In genomic region chr17:65561394-65562205, GRCh38 we compare ENCODE assay signal across 1 cellular context.
TF ChIP-seq lines count a peak whose summit lies in the region.

TSS of gene AXIN2 (minus strand) at chr17:65561648. CDS start at chr17:65558620, 3,028 bp downstream.

TF ChIP-seq in HEK293, 187 proteins besides CTCF, POLR2A, EP300 and RAD21 (continued from another document and continues in another):
- peak; percentile 65 for TF ChIP-seq ZBTB11 (tag by site-specific recombination; conservative IDR thresholded peaks at IDR 0.05; ENCODE audit: low read depth)
- no peak for TF ChIP-seq ZFP69B (tag by site-specific recombination; IDR thresholded peaks at IDR 0.05)
- TF ChIP-seq MYNN (tag by site-specific recombination; IDR thresholded peaks at IDR 0.05; ENCODE audit: borderline replicate concordance), result no peak
- no peak for TF ChIP-seq REPIN1 (tag by site-specific recombination; IDR thresholded peaks at IDR 0.05; ENCODE audit: low read depth)
- no peak for TF ChIP-seq ZNF157 (tag by site-specific recombination; IDR thresholded peaks at IDR 0.05)
- peak; percentile 62; the same call in 1 of the 2 replicates for TF ChIP-seq GLIS2 (tag by site-specific recombination; IDR thresholded peaks at IDR 0.05)
- TF ChIP-seq ZNF704 (tag by site-specific recombination; IDR thresholded peaks at IDR 0.05), result no peak
- TF ChIP-seq ZNF324 (tag by site-specific recombination; IDR thresholded peaks at IDR 0.05), result no peak
- TF ChIP-seq REST (tag by site-specific recombination; IDR thresholded peaks at IDR 0.05), result no peak
- no peak for TF ChIP-seq ZNF18 (tag by site-specific recombination; IDR thresholded peaks at IDR 0.05)
- TF ChIP-seq ZBTB49 (tag by site-specific recombination; IDR thresholded peaks at IDR 0.05; ENCODE audit: low read depth), result no peak
- TF ChIP-seq ZNF211 (tag by site-specific recombination; IDR thresholded peaks at IDR 0.05; ENCODE audit: low read depth), result no peak
- TF ChIP-seq ZNF658 (tag by site-specific recombination; IDR thresholded peaks at IDR 0.05), result no peak
- no peak for TF ChIP-seq ZNF214 (tag by site-specific recombination; IDR thresholded peaks at IDR 0.05; ENCODE audit: borderline replicate concordance)
- TF ChIP-seq ZBTB17 (tag by site-specific recombination; IDR thresholded peaks at IDR 0.05), result peak; percentile 44; the same call in 1 of the 2 replicates
- no peak for TF ChIP-seq ZNF768 (tag by site-specific recombination; IDR thresholded peaks at IDR 0.05)
- no peak for TF ChIP-seq TSHZ1 (tag by site-specific recombination; IDR thresholded peaks at IDR 0.05; ENCODE audit: borderline replicate concordance)
- peak; percentile 62; the same call in 1 of the 2 replicates for TF ChIP-seq SCRT1 (tag by site-specific recombination; IDR thresholded peaks at IDR 0.05; ENCODE audit: borderline replicate concordance)
- no peak for TF ChIP-seq ZNF132 (tag by site-specific recombination; IDR thresholded peaks at IDR 0.05; ENCODE audit: borderline replicate concordance)
- no peak for TF ChIP-seq ATF2 (tag by site-specific recombination; IDR thresholded peaks at IDR 0.05; ENCODE audit: low read depth)
- no peak for TF ChIP-seq GLI4 (tag by site-specific recombination; IDR thresholded peaks at IDR 0.05)
- TF ChIP-seq ZNF16 (tag by site-specific recombination; IDR thresholded peaks at IDR 0.05; ENCODE audit: low read depth), result no peak
- peak; percentile 75 for TF ChIP-seq PRDM10 (tag by site-specific recombination; IDR thresholded peaks at IDR 0.05)
- TF ChIP-seq ZNF549 (tag by site-specific recombination; IDR thresholded peaks at IDR 0.05), result no peak
- TF ChIP-seq ZNF629 (tag by site-specific recombination; IDR thresholded peaks at IDR 0.05), result no peak
- TF ChIP-seq ZNF335 (tag by site-specific recombination; conservative IDR thresholded peaks at IDR 0.05), result peak; percentile 76
- TF ChIP-seq OVOL3 (tag by site-specific recombination; IDR thresholded peaks at IDR 0.05), result no peak
- TF ChIP-seq SP7 (tag by site-specific recombination; IDR thresholded peaks at IDR 0.05), result peak; percentile 57; the same call in 1 of the 2 replicates
- TF ChIP-seq PRDM6 (tag by site-specific recombination; IDR thresholded peaks at IDR 0.05), result no peak
- TF ChIP-seq ZNF391 (tag by site-specific recombination; IDR thresholded peaks at IDR 0.05; ENCODE audit: borderline replicate concordance, low read depth), result no peak
- no peak for TF ChIP-seq ZSCAN16 (tag by site-specific recombination; IDR thresholded peaks at IDR 0.05)
- TF ChIP-seq ZNF138 (tag by site-specific recombination; IDR thresholded peaks at IDR 0.05; ENCODE audit: borderline replicate concordance), result no peak
